ENCODE assay signal across 8 cellular contexts in the genomic region with DNA sequence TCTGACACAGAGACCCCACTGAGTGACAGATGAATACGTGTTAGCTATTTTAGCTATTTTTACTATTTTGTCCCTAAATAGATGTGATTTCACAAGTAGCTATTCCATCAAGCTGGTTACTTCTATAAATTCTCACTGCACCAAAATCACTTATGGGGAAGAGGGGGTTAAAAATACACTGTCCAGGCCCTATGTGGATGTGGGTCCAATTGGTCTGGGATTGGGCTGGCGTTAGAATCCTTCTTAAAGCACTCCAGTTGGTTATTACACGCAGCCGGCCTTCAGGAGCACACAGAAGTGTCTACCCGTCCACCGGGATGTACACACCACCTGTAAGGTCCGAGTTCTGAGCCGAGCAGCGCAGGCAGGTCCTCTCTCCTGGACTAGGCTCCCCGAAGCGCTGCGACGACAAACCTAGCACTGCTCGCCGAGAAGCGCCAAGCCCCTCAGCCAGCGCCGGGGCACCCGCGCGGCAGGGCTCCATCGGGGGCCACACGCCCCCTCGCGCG.
DNase-seq lines count a peak whose midpoint lies in the region.

No MANE protein-coding gene starts in this region.

- H3K36me3 ChIP-seq in neuron (ENCODE audit: insufficient read depth, low read length), result no peaks in the 10 kb centered on the region

- H3K9me3 ChIP-seq in neuron (ENCODE audit: low read length), result no peaks in the 10 kb centered on the region

- no peaks in the 10 kb centered on the region for H3K27me3 Mint-ChIP-seq in activated naive CD4-positive, alpha-beta T cell treated with anti-CD3 and anti-CD28 coated beads for 36 hours (ENCODE audit: low read depth)

- no peaks in the 10 kb centered on the region for H3K9me3 Mint-ChIP-seq in activated naive CD4-positive, alpha-beta T cell treated with anti-CD3 and anti-CD28 coated beads for 36 hours

- CTCF ChIA-PET in activated naive CD4-positive, alpha-beta T cell treated with anti-CD3 and anti-CD28 coated beads for 36 hours (lab: Charles Lee), result interaction anchor here (0.9 to 1.1 kb wide), 2 partner anchors 37 to 65 kb away, joined by 3 read pairs; no protein-coding TSS in a partner anchor

- H3K27me3 ChIP-seq in neuron (ENCODE audit: insufficient read depth, low read length), result peaks cover 6% of the 10 kb centered on the region

- peaks cover 60% of the 10 kb centered on the region for H3K4me1 Mint-ChIP-seq in activated naive CD4-positive, alpha-beta T cell treated with anti-CD3 and anti-CD28 coated beads for 36 hours (ENCODE audit: low read depth)

- peaks cover 35% of the 10 kb centered on the region for H3K4me1 ChIP-seq in neuron (ENCODE audit: insufficient read depth, low read length)

- DNase-seq in activated naive CD4-positive, alpha-beta T cell treated with anti-CD3 and anti-CD28 coated beads for 36 hours, result no peak
- DNase-seq in activated naive CD4-positive, alpha-beta T cell treated with Interleukin-2 at 50 U/mL for 16 hours, result no peak
- DNase-seq in RPMI7951 (ENCODE audit: low read depth) (peak; percentile 17), epithelial cell of prostate (ENCODE audit: low read depth, low spot score) (no peak), DMS79 (lab: John Stamatoyannopoulos, UW) (no peak), NCI-H774 (lab: John Stamatoyannopoulos, UW) (no peak)
- no peak for DNase-seq in activated CD8-positive, alpha-beta memory T cell treated with anti-CD3 and anti-CD28 coated beads, Interleukin-2, amount 50 U/mL, for 48 hours

- H2AFZ ChIP-seq in neuron (ENCODE audit: low read depth, low read length), result peak overlapping the region; percentile 44

- peak overlapping the region; percentile 54 for H3K27ac Mint-ChIP-seq in activated naive CD4-positive, alpha-beta T cell treated with anti-CD3 and anti-CD28 coated beads for 36 hours

- peak overlapping the region; percentile 61 for H3K4me3 ChIP-seq in neuron (ENCODE audit: low read length)

- H3K27ac ChIP-seq in epithelial cell of prostate, result peak overlapping the region; percentile 12

- intact Hi-C loops in activated naive CD4-positive, alpha-beta T cell treated with anti-CD3 and anti-CD28 coated beads for 36 hours (cut with micrococcal nuclease), result loop anchor here (1.0 to 5.0 kb wide), 5 partner anchors 8 to 923 kb away; partner anchors contain the start of gene CEP41

- H3K36me3 Mint-ChIP-seq in activated naive CD4-positive, alpha-beta T cell treated with anti-CD3 and anti-CD28 coated beads for 36 hours (ENCODE audit: low read depth), result peaks cover 7% of the 10 kb centered on the region

- H3K4me3 Mint-ChIP-seq in activated naive CD4-positive, alpha-beta T cell treated with anti-CD3 and anti-CD28 coated beads for 36 hours, result peak overlapping the region; percentile 74
